35 cellular contexts compared by ENCODE assay signal in genomic region chr12:100745378-100746071, GRCh38. TPM values are rescaled to one million over a fixed set of nuclear protein-coding genes. Genes with fewer than 3 reads are reported as not detected.
"Had no signal": no experiment of that assay in that cellular context is flagged by ENCODE, and none has a peak within 500 bp of the region (broad histone marks: within the 10 kb centered on the region; RNA-seq: fewer than 3 reads in every experiment).

No MANE protein-coding gene starts in this region.

- DNase-seq: activated B cell treated with CpG ODN at 0.5 μM for 24 hours; activated CD4-positive, alpha-beta memory T cell treated with anti-CD3 and anti-CD28 coated beads for 36 hours; activated CD4-positive, alpha-beta T cell treated with anti-CD3 and anti-CD28 coated beads for 4 hours; activated CD4-positive, alpha-beta T cell treated with anti-CD3 and anti-CD28 coated beads, Interleukin-2, amount 10 ng/mL, durations not matched to agents 24 days and 14 days; activated CD4-positive, alpha-beta T cell treated with anti-CD3 and anti-CD28 coated beads, Interleukin-2, amount 50 U/mL, for 1 hour; activated CD4-positive, alpha-beta T cell treated with anti-CD3 and anti-CD28 coated beads, Interleukin-2, amount 50 U/mL, for 4 hours; activated CD4-positive, CD25-positive, alpha-beta regulatory T cell treated with anti-CD3 and anti-CD28 coated beads, Interleukin-2, amount 50 U/mL, for 72 hours; activated CD8-positive, alpha-beta memory T cell treated with anti-CD3 and anti-CD28 coated beads, Interleukin-2, amount 50 U/mL, for 4 hours; activated CD8-positive, alpha-beta T cell treated with anti-CD3 and anti-CD28 coated beads for 36 hours; activated effector memory CD4-positive, alpha-beta T cell treated with anti-CD3 and anti-CD28 coated beads, Interleukin-2, amount 50 U/mL, for 16 hours; activated gamma-delta T cell treated with Interleukin-2 at 50 U/mL for 16 hours; activated naive CD4-positive, alpha-beta T cell; activated naive CD4-positive, alpha-beta T cell treated with anti-CD3 and anti-CD28 coated beads for 36 hours; activated naive CD4-positive, alpha-beta T cell treated with anti-CD3 and anti-CD28 coated beads, Interleukin-2, amount 50 U/mL, for 16 hours; activated naive CD8-positive, alpha-beta T cell treated with anti-CD3 and anti-CD28 coated beads for 36 hours; activated T-cell treated with anti-CD3 and anti-CD28 coated beads for 4 hours; activated T-cell treated with anti-CD3 and anti-CD28 coated beads, Interleukin-2, amount 50 U/mL, for 1 hour; activated T-cell treated with anti-CD3 and anti-CD28 coated beads, Interleukin-2, amount 50 U/mL, for 4 hours; activated T-cell treated with anti-CD3 and anti-CD28 coated beads, Interleukin-2, amount 50 U/mL, for 72 hours; adrenal gland; amniotic stem cell; aorta; body of pancreas; brain microvascular endothelial cell; central memory CD4-positive, alpha-beta T cell; T-helper 2 cell; T-helper 9 cell had no signal

- H3K36me3 ChIP-seq: adrenal gland, brain microvascular endothelial cell, breast epithelium had no signal

- H3K27me3 ChIP-seq: adrenal gland, body of pancreas, brain microvascular endothelial cell, breast epithelium had no signal

- H3K4me1 ChIP-seq: adrenal gland, breast epithelium had no signal

- H3K4me3 ChIP-seq: adrenal gland, body of pancreas, breast epithelium had no signal

- H3K27ac ChIP-seq: adrenal gland, body of pancreas, brain microvascular endothelial cell, breast epithelium, VCaP had no signal

- ATAC-seq: activated CD8-positive, alpha-beta T cell treated with anti-CD3 and anti-CD28 coated beads for 36 hours; activated naive CD4-positive, alpha-beta T cell treated with anti-CD3 and anti-CD28 coated beads, Interleukin-2, amount 50 U/mL, for 72 hours; activated T-cell treated with anti-CD3 and anti-CD28 coated beads, Interleukin-2, amount 50 U/mL, for 4 hours; activated T-cell treated with anti-CD3 and anti-CD28 coated beads, Interleukin-2, amount 50 U/mL, for 72 hours; activated T-helper 17 cell treated with anti-CD3 and anti-CD28 coated beads, Interleukin-2, amount 50 U/mL, for 72 hours; body of pancreas had no signal

- H3K9me3 ChIP-seq: adrenal gland, body of pancreas had no signal

- FAIRE-seq: astrocyte, TTC549 had no signal

RNA-seq across cellular contexts. Expression of gene ANO4, which starts 49.1 kb away (rescaled TPM):
- total RNA-seq: activated B cell treated with CpG ODN at 0.5 μM for 24 hours; activated CD4-positive, alpha-beta memory T cell treated with anti-CD3 and anti-CD28 coated beads for 36 hours; activated CD4-positive, alpha-beta T cell treated with anti-CD3 and anti-CD28 coated beads, Interleukin-2, amount 10 ng/mL, durations not matched to agents 24 days and 14 days; activated CD8-positive, alpha-beta memory T cell treated with anti-CD3 and anti-CD28 coated beads for 36 hours; activated CD8-positive, alpha-beta T cell treated with anti-CD3 and anti-CD28 coated beads for 36 hours; activated naive CD4-positive, alpha-beta T cell treated with anti-CD3 and anti-CD28 coated beads for 36 hours; activated naive CD4-positive, alpha-beta T cell treated with anti-CD3 and anti-CD28 coated beads, Interleukin-2, amount 50 U/mL, for 72 hours; activated naive CD8-positive, alpha-beta T cell treated with anti-CD3 and anti-CD28 coated beads for 36 hours; activated T-cell treated with anti-CD3 and anti-CD28 coated beads, Interleukin-2, amount 50 U/mL, for 4 hours; activated T-cell treated with anti-CD3 and anti-CD28 coated beads, Interleukin-2, amount 50 U/mL, for 72 hours; activated T-helper 1 cell treated with anti-CD3 and anti-CD28 coated beads, Interleukin-12 subunit alpha, Interleukin-12 subunit beta, Interleukin-2, Interleukin-4 antibody, amounts not matched to agents 30 ng/mL and 10 ng/mL and 1 ng/mL, durations not matched to agents 14 hours and 24 hours and 36 hours; activated T-helper 17 cell treated with anti-CD3 and anti-CD28 coated beads, Interleukin-2, amount 50 U/mL, for 72 hours had no signal
- polyA plus RNA-seq: aorta had no signal
